In the genomic region with DNA sequence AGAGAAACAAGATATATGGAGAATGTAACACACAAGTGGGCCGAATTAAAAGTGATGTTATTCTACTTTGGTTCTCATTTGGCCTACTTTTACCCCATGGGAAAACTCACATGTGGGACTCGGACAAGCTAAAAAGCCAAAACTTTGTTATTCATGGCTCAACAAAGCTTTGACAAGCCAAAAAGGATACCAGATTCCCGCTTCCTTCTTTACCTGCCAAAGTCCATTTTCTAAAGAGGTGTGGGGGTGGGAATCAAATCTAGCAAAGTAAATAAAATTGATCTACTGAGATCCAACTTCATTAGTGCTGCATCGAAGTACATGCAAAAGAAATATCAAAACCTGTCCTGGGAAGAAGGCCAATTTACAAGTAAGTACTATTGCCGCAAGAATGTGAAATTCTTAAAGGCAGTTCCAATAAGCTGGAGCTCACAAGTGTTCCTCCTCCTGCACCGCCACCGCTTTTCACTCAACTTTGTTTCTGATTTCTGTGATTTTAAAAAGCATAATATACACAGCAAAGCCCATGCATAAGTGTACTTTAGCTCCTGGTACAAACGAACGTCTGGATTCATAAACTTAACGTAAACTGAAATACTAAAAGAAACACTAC, we compare ENCODE assay signal across 8 cellular contexts. TPM values are rescaled to one million over a fixed set of nuclear protein-coding genes. Genes with fewer than 3 reads are reported as not detected.
DNase-seq lines count a peak whose midpoint lies in the region; ATAC-seq and TF ChIP-seq lines count a peak whose summit lies in the region.

No MANE protein-coding gene starts in this region.

- intact Hi-C loops in naive thymus-derived CD4-positive, alpha-beta T cell (cut with micrococcal nuclease) = loop anchor here in 1 of 2 donors (5.0 kb wide), 1 partner anchor 42 kb away; no protein-coding TSS in a partner anchor

- CTCF ChIA-PET in naive thymus-derived CD4-positive, alpha-beta T cell (lab: Charles Lee) = interaction anchor here (1.0 kb wide), 2 partner anchors 173 to 194 kb away, joined by 3 read pairs; no protein-coding TSS in a partner anchor

- no peaks in the 10 kb centered on the region for H3K27me3 Mint-ChIP-seq in naive thymus-derived CD4-positive, alpha-beta T cell

- peak overlapping the region; percentile 85 for H3K4me3 ChIP-seq in LNCaP clone FGC (ENCODE audit: low read depth, low read length)
- peak overlapping the region; percentile 95 for H3K4me3 ChIP-seq in naive thymus-derived CD4-positive, alpha-beta T cell (ENCODE audit: low read length)

- DNase-seq in AML-193 (lab: John Stamatoyannopoulos, UW) (peak; percentile 36 to 52), LNCaP clone FGC (ENCODE audit: low read depth) (no peak), dedifferentiated amniotic fluid mesenchymal stem cell (ENCODE audit: extremely low spot score) (peak; percentile 50), HUDEP-2 (lab: John Stamatoyannopoulos, UW; ENCODE audit: unreplicated experiment in 76 of 76) (no peak), KG1 (lab: John Stamatoyannopoulos, UW) (no peak)
- no peak for DNase-seq in naive thymus-derived CD4-positive, alpha-beta T cell

- peaks cover 0 to 4% (median 3%) of the 10 kb centered on the region in 3 experiments for H3K36me3 ChIP-seq in naive thymus-derived CD4-positive, alpha-beta T cell (ENCODE audit: control insufficient read depth in 2 of 3, insufficient read depth in 3 of 3, low read length in 3 of 3)

- no peaks in the 10 kb centered on the region for H3K27me3 ChIP-seq in naive thymus-derived CD4-positive, alpha-beta T cell (ENCODE audit: control insufficient read depth in 2 of 2, insufficient read depth in 2 of 2, low read length in 2 of 2)

- peak overlapping the region; percentile 97 for H3K27ac ChIP-seq in naive thymus-derived CD4-positive, alpha-beta T cell (ENCODE audit: low read depth, low read length)

- peak overlapping the region; percentile 86 to 96 (median 95) for H3K4me3 Mint-ChIP-seq in naive thymus-derived CD4-positive, alpha-beta T cell

- no peak for TF ChIP-seq CTCF in LNCaP clone FGC (IDR thresholded peaks at IDR 0.05; ENCODE audit: control insufficient read depth, extremely low read depth, insufficient read depth)

- peak overlapping the region; percentile 35 to 96 (median 89) for H3K27ac Mint-ChIP-seq in naive thymus-derived CD4-positive, alpha-beta T cell

- peaks cover 37 to 67% (median 63%) of the 10 kb centered on the region in 7 donors for H3K4me1 Mint-ChIP-seq in naive thymus-derived CD4-positive, alpha-beta T cell

- POLR2A ChIA-PET in naive thymus-derived CD4-positive, alpha-beta T cell (lab: Charles Lee) = interaction anchor here (0.6 to 6.3 kb wide), 7 partner anchors 13 to 1648 kb away, joined by 3 to 86 read pairs (median 4); a partner anchor contains a TSS

- H3K4me1 ChIP-seq in naive thymus-derived CD4-positive, alpha-beta T cell (ENCODE audit: control insufficient read depth in 2 of 2, insufficient read depth in 2 of 2, low read length in 2 of 2) = peaks cover 31 to 33% of the 10 kb centered on the region in 2 donors

- peaks cover 0 to 7% (median 0%) of the 10 kb centered on the region in 11 donors for H3K9me3 Mint-ChIP-seq in naive thymus-derived CD4-positive, alpha-beta T cell

- peaks cover 7 to 27% (median 23%) of the 10 kb centered on the region in 5 donors for H3K36me3 Mint-ChIP-seq in naive thymus-derived CD4-positive, alpha-beta T cell

- no peak for ATAC-seq in naive thymus-derived CD4-positive, alpha-beta T cell
- no peak for ATAC-seq in HG02588 (IDR thresholded peaks at IDR 0.05; ENCODE audit: unreplicated experiment)
- no peak for ATAC-seq in HG03354 (IDR thresholded peaks at IDR 0.05; ENCODE audit: poor library complexity, severe bottlenecking, unreplicated experiment)

- H3K9me3 ChIP-seq in naive thymus-derived CD4-positive, alpha-beta T cell (ENCODE audit: control insufficient read depth in 2 of 3, low read length in 3 of 3) = no peaks in the 10 kb centered on the region

RNA-seq across cellular contexts. Expression of a gene that starts 1.1 kb away (rescaled TPM):
- total RNA-seq in naive thymus-derived CD4-positive, alpha-beta T cell = 10 to 100 TPM in 2 of 5 experiments, 1 to 10 TPM in 3; 3.2 to 10.7 (median 7.1) TPM
- 1 to 10 TPM; 3.2 to 4.2 TPM for polyA plus RNA-seq in naive thymus-derived CD4-positive, alpha-beta T cell

RNA-seq across cellular contexts. Expression of a gene that starts 2.5 kb away (rescaled TPM):
- total RNA-seq in naive thymus-derived CD4-positive, alpha-beta T cell = 100 to 1,000 TPM; 111 to 176 (median 133) TPM
- 100 to 1,000 TPM; 136 to 137 TPM for polyA plus RNA-seq in naive thymus-derived CD4-positive, alpha-beta T cell

Comparison
In these comparisons a context has a peak if more than half of its experiments do, and no peak if none do; other contexts are left out.
1. DNase-seq: peak in AML-193 (2 of 2) and dedifferentiated amniotic fluid mesenchymal stem cell (single experiment); none in LNCaP clone FGC (single experiment), naive thymus-derived CD4-positive, alpha-beta T cell (0 of 9), HUDEP-2 (0 of 76) and KG1 (single experiment).